In genomic region chr2:75787532-75788132, GRCh38 we compare ENCODE assay signal across 8 cellular contexts.
DNase-seq lines count a peak whose midpoint lies in the region; ATAC-seq and TF ChIP-seq lines count a peak whose summit lies in the region.

No MANE protein-coding gene starts in this region.

- H3K4me3 ChIP-seq in AG10803 (ENCODE audit: low read length) (no peak overlapping the region), gastroesophageal sphincter (no peak overlapping the region), tibial nerve (no peak overlapping the region)

- TF ChIP-seq POLR2A in gastroesophageal sphincter (IDR thresholded peaks at IDR 0.05) (no peak), tibial nerve (IDR thresholded peaks at IDR 0.05) (no peak)

- ATAC-seq in GM18867 (IDR thresholded peaks at IDR 0.05; ENCODE audit: unreplicated experiment) (peak; percentile 53), gastroesophageal sphincter (no peak), HG02571 (IDR thresholded peaks at IDR 0.05; ENCODE audit: unreplicated experiment) (no peak)

- H3K9me3 ChIP-seq in gastroesophageal sphincter (no peaks in the 10 kb centered on the region), tibial nerve (no peaks in the 10 kb centered on the region)

- H3K27me3 ChIP-seq in gastroesophageal sphincter (no peaks in the 10 kb centered on the region), tibial nerve (no peaks in the 10 kb centered on the region)

- no peak for TF ChIP-seq EP300 in gastroesophageal sphincter (IDR thresholded peaks at IDR 0.05)
- TF ChIP-seq EP300 in tibial nerve (IDR thresholded peaks at IDR 0.05), result no peak

- H3K27ac ChIP-seq in gastroesophageal sphincter (no peak overlapping the region), tibial nerve (no peak overlapping the region)

- no peaks in the 10 kb centered on the region for H3K4me1 ChIP-seq in gastroesophageal sphincter
- H3K4me1 ChIP-seq in tibial nerve, result peaks cover 0 to 3% (median 0%) of the 10 kb centered on the region in 4 donors

- peak; percentile 29 for DNase-seq in AG10803 (ENCODE audit: low read depth)
- DNase-seq in SK-N-DZ (ENCODE audit: low spot score), result peak; percentile 52
- no peak for DNase-seq in tibial nerve (ENCODE audit: low spot score in 2 of 2)
- DNase-seq in activated CD4-positive, alpha-beta T cell treated with anti-CD3 and anti-CD28 coated beads, Interleukin-2, amount 50 U/mL, for 48 hours, result no peak

- H3K36me3 ChIP-seq in gastroesophageal sphincter, result no peaks in the 10 kb centered on the region
- no peaks in the 10 kb centered on the region for H3K36me3 ChIP-seq in tibial nerve

- 9 to 32% methylated on average over 5 of the region's 5 CpGs for WGBS in gastroesophageal sphincter (ENCODE audit: low coverage in 1 of 2), 2 donors
- 12 to 21% methylated on average over 5 of the region's 5 CpGs for WGBS in tibial nerve, 2 donors

- TF ChIP-seq CTCF in AG10803 (conservative IDR thresholded peaks at IDR 0.05; ENCODE audit: low read length) (peak; percentile 60), LNCAP (IDR thresholded peaks at IDR 0.05) (peak; percentile 50; the same call in 1 of the 2 replicates), gastroesophageal sphincter (IDR thresholded peaks at IDR 0.05) (peak in 3 of 4 experiments; percentile 9 to 45 (median 10)), tibial nerve (IDR thresholded peaks at IDR 0.05) (peak; percentile 28 to 44 (median 35))

Comparison
In these comparisons a context has a peak if more than half of its experiments do, and no peak if none do; other contexts are left out.
1. DNase-seq: peak in AG10803 (single experiment) and SK-N-DZ (single experiment); none in tibial nerve (0 of 2) and activated CD4-positive, alpha-beta T cell treated with anti-CD3 and anti-CD28 coated beads, Interleukin-2, amount 50 U/mL, for 48 hours (0 of 2).
2. CTCF ChIP-seq: peak in every context shown above with its lines; median percentile 60 in AG10803; 50 in LNCAP; 35 in tibial nerve; 10 in gastroesophageal sphincter.